8 cellular contexts compared by ENCODE assay signal in genomic region chr20:23350007-23350854, GRCh38. TPM values are rescaled to one million over a fixed set of nuclear protein-coding genes. Genes with fewer than 3 reads are reported as not detected.
DNase-seq lines count a peak whose midpoint lies in the region; ATAC-seq lines count a peak whose summit lies in the region.

NXT1 (plus strand) TSS chr20:23350791; CDS start chr20:23354042, 3,251 bp downstream.

- H3K9me3 Mint-ChIP-seq in IgD-negative memory B cell = no peaks in the 10 kb centered on the region

- H3K4me1 ChIP-seq in mononuclear cell (ENCODE audit: insufficient read depth, low read length) = peaks cover 26% of the 10 kb centered on the region

- no peaks in the 10 kb centered on the region for H3K27me3 ChIP-seq in mononuclear cell (ENCODE audit: insufficient read depth, low read length)

- H3K27me3 Mint-ChIP-seq in IgD-negative memory B cell = no peaks in the 10 kb centered on the region

- peak within 1 kb of the TSS; percentile 86 for H3K4me3 ChIP-seq in mononuclear cell (ENCODE audit: low read length)

- peak; percentile 83 for ATAC-seq in GM21529 (IDR thresholded peaks at IDR 0.05; ENCODE audit: unreplicated experiment)

- peaks cover 3% of the 10 kb centered on the region for H3K36me3 Mint-ChIP-seq in IgD-negative memory B cell

- H3K27ac Mint-ChIP-seq in IgD-negative memory B cell = peak within 1 kb of the TSS; percentile 99 to 100 (median 100)

- H3K4me1 Mint-ChIP-seq in IgD-negative memory B cell = peaks cover 14 to 19% (median 17%) of the 10 kb centered on the region in 3 donors

- no peaks in the 10 kb centered on the region for H3K9me3 ChIP-seq in mononuclear cell (ENCODE audit: low read depth, low read length)

- peak within 1 kb of the TSS; percentile 95 to 100 (median 100) for H3K4me3 Mint-ChIP-seq in IgD-negative memory B cell

- DNase-seq in DMS 273 treated with DMSO at 0.1 percent for 48 hours (lab: John Stamatoyannopoulos, UW) (peak; percentile 94), OCI-M2 (lab: John Stamatoyannopoulos, UW; ENCODE audit: unreplicated experiment) (peak; percentile 76), activated T-cell treated with anti-CD3 and anti-CD28 coated beads for 4 hours (peak; percentile 95), epidermal melanocyte (ENCODE audit: insufficient read length, low spot score) (peak; percentile 86)
- DNase-seq in stimulated activated CD8-positive, alpha-beta memory T cell treated with anti-CD3 and anti-CD28 coated beads, Interleukin-4, amount 100 ng/mL, for 1 hour (ENCODE audit: low read depth in 2 of 2, low spot score in 1 of 2) = peak; percentile 89 to 91

RNA-seq across cellular contexts. Expression of gene NXT1, which starts in this region (rescaled TPM):
- 62.1 TPM for polyA plus RNA-seq in IgD-negative memory B cell
- total RNA-seq in mononuclear cell = 69.5 TPM

Comparison
In these comparisons a context has a peak if more than half of its experiments do, and no peak if none do; other contexts are left out.
1. Peak in every context shown above with its lines: DNase-seq, ATAC-seq and H3K4me3 ChIP-seq.